ENCODE assay signal across 22 cellular contexts in genomic region chr17:16981928-16982327, GRCh38. TPM values are rescaled to one million over a fixed set of nuclear protein-coding genes. Genes with fewer than 3 reads are reported as not detected.
DNase-seq lines count a peak whose midpoint lies in the region; ATAC-seq and TF ChIP-seq lines count a peak whose summit lies in the region.
"Had no signal": no experiment of that assay in that cellular context is flagged by ENCODE, and none has a peak within 500 bp of the region (broad histone marks: within the 10 kb centered on the region; RNA-seq: fewer than 3 reads in every experiment).

No MANE protein-coding gene starts in this region.

- peaks cover 12% of the 10 kb centered on the region for H3K36me3 Mint-ChIP-seq in activated B cell treated with CpG ODN at 0.5 μM for 24 hours (ENCODE audit: low read depth)
- no peaks in the 10 kb centered on the region for H3K36me3 Mint-ChIP-seq in osteocyte (ENCODE audit: unreplicated experiment)
- H3K36me3 Mint-ChIP-seq: CD4-positive, alpha-beta memory T cell had no signal

- POLR2A ChIA-PET in activated B cell treated with CpG ODN at 0.5 μM for 24 hours (lab: Charles Lee), result interaction anchor here (1.0 to 21.2 kb wide), 5 partner anchors 8 to 446 kb away, joined by 4 to 948 read pairs (median 25); partner anchors contain the start of genes COPS3 and TNFRSF13B

- ATAC-seq in heart right ventricle, result no peak
- ATAC-seq in activated B cell treated with CpG ODN at 0.5 μM for 24 hours (ENCODE audit: low read depth), result no peak
- no peak for ATAC-seq in left colon
- no peak for ATAC-seq in GM21825 (IDR thresholded peaks at IDR 0.05; ENCODE audit: unreplicated experiment)

- H3K27me3 Mint-ChIP-seq in activated B cell treated with CpG ODN at 0.5 μM for 24 hours (no peaks in the 10 kb centered on the region), osteocyte (ENCODE audit: unreplicated experiment) (peaks cover 13% of the 10 kb centered on the region)
- H3K27me3 Mint-ChIP-seq: CD4-positive, alpha-beta memory T cell had no signal

- H3K9me3 ChIP-seq in heart right ventricle (no peaks in the 10 kb centered on the region), colonic mucosa (no peaks in the 10 kb centered on the region)
- H3K9me3 ChIP-seq: BE2C had no signal

- TF ChIP-seq CTCF in heart right ventricle (IDR thresholded peaks at IDR 0.05) (no peak), activated B cell treated with CpG ODN at 0.5 μM for 24 hours (IDR thresholded peaks at IDR 0.05) (no peak), osteocyte (IDR thresholded peaks at IDR 0.05) (no peak), colonic mucosa (IDR thresholded peaks at IDR 0.05) (no peak)

- no peaks in the 10 kb centered on the region for H3K36me3 ChIP-seq in heart right ventricle
- no peaks in the 10 kb centered on the region for H3K36me3 ChIP-seq in colonic mucosa
- H3K36me3 ChIP-seq: BE2C had no signal

- H3K4me1 Mint-ChIP-seq in activated B cell treated with CpG ODN at 0.5 μM for 24 hours (peaks cover 84% of the 10 kb centered on the region), osteocyte (ENCODE audit: unreplicated experiment) (peaks cover 3% of the 10 kb centered on the region)

- H3K4me3 ChIP-seq in heart right ventricle, result no peak overlapping the region
- no peak overlapping the region for H3K4me3 ChIP-seq in colonic mucosa
- H3K4me3 ChIP-seq: GM23248, SK-N-MC had no signal

- 85 to 92% methylated on average over 5 of the region's 5 CpGs for WGBS in heart right ventricle, 2 donors

- no peak overlapping the region for H3K27ac ChIP-seq in heart right ventricle
- no peak overlapping the region for H3K27ac ChIP-seq in colonic mucosa
- H3K27ac ChIP-seq: GM23248, SK-N-MC had no signal

- CTCF ChIA-PET in activated B cell treated with CpG ODN at 0.5 μM for 24 hours (lab: Charles Lee), result interaction anchor here (2.6 to 9.2 kb wide), 2 partner anchors 8 to 66 kb away, joined by 6 to 104 read pairs; no protein-coding TSS in a partner anchor

- H3K4me3 Mint-ChIP-seq in activated B cell treated with CpG ODN at 0.5 μM for 24 hours (no peak overlapping the region), osteocyte (ENCODE audit: unreplicated experiment) (no peak overlapping the region)
- H3K4me3 Mint-ChIP-seq: CD4-positive, alpha-beta memory T cell had no signal

- H3K27me3 ChIP-seq in heart right ventricle (peaks cover 0 to 6% (median 0%) of the 10 kb centered on the region in 7 donors), colonic mucosa (no peaks in the 10 kb centered on the region)
- H3K27me3 ChIP-seq: BE2C had no signal

- H3K9me3 Mint-ChIP-seq in activated B cell treated with CpG ODN at 0.5 μM for 24 hours (no peaks in the 10 kb centered on the region), osteocyte (ENCODE audit: unreplicated experiment) (no peaks in the 10 kb centered on the region)
- H3K9me3 Mint-ChIP-seq: CD4-positive, alpha-beta memory T cell had no signal

- DNase-seq in cardiac septum (ENCODE audit: low spot score) (peak; percentile 55), heart right ventricle (no peak), activated B cell treated with CpG ODN at 0.5 μM for 24 hours (no peak), osteocyte (ENCODE audit: extremely low spot score, unreplicated experiment) (peak; percentile 68), left colon (no peak), SW480 (ENCODE audit: low spot score) (no peak), colonic mucosa (no peak)
- DNase-seq: CD4-positive, alpha-beta memory T cell; DMS153; GM23248; KBM-7; MV-4-11; NCI-H187; NCI-H2107; NCI-H510A; NCI-H774; OCI-M1 had no signal

- H3K27ac Mint-ChIP-seq in activated B cell treated with CpG ODN at 0.5 μM for 24 hours, result peak overlapping the region; percentile 98
- no peak overlapping the region for H3K27ac Mint-ChIP-seq in osteocyte (ENCODE audit: unreplicated experiment)

- peaks cover 0 to 6% (median 0%) of the 10 kb centered on the region in 9 donors for H3K4me1 ChIP-seq in heart right ventricle
- H3K4me1 ChIP-seq in colonic mucosa, result no peaks in the 10 kb centered on the region
- H3K4me1 ChIP-seq: BE2C had no signal

- H3K9ac ChIP-seq in colonic mucosa (ENCODE audit: low read depth in 2 of 2, low read length in 2 of 2), result no peak overlapping the region
- H3K9ac ChIP-seq: GM23248 had no signal

- intact Hi-C loops in cardiac septum (cut with DNase I), result no loop called here
- intact Hi-C loops in heart right ventricle (cut with DNase I), result no loop called here
- intact Hi-C loops in activated B cell treated with CpG ODN at 0.5 μM for 24 hours (cut with micrococcal nuclease), result loop anchor here (10.0 kb wide), 3 partner anchors 547 to 773 kb away; partner anchors contain the start of gene UBB
- intact Hi-C loops in left colon (cut with DNase I, micrococcal nuclease), result no loop called here
- intact Hi-C loops in colonic mucosa (cut with DNase I), result no loop called here

RNA-seq across cellular contexts. Expression of gene TNFRSF13B, which starts 10.0 kb away (rescaled TPM):
- total RNA-seq in cardiac septum, result not detected
- total RNA-seq in heart right ventricle, result not detected
- polyA plus RNA-seq in heart right ventricle, result not detected
- total RNA-seq in activated B cell treated with CpG ODN at 0.5 μM for 24 hours, result 316 and 342 TPM in 2 replicates
- not detected in 2 replicates for total RNA-seq in osteocyte
- 1 to 10 TPM in 1 of 2 donors, under 1 TPM in 1; 0.79 to 1.4 TPM for total RNA-seq in left colon
- total RNA-seq in colonic mucosa, result 1 to 10 TPM in 1 of 2 donors, under 1 TPM in 1; 0.42 to 1.1 TPM
- total RNA-seq: A172; CD4-positive, alpha-beta memory T cell; GM23248; RPMI7951 had no signal
- polyA plus RNA-seq: GM23248 had no signal

Comparison
In these comparisons a context has a peak if more than half of its experiments do, and no peak if none do; other contexts are left out.
1. DNase-seq: peak in cardiac septum (single experiment) and osteocyte (single experiment); none in heart right ventricle (0 of 2), activated B cell treated with CpG ODN at 0.5 μM for 24 hours (single experiment), left colon (0 of 2), SW480 (single experiment) and colonic mucosa (single experiment).
2. RNA of gene TNFRSF13B, which starts 10.0 kb away (total RNA-seq): 316 to 342 TPM in activated B cell treated with CpG ODN at 0.5 μM for 24 hours; 0.79 to 1.4 TPM in left colon, 0.42 to 1.1 TPM in colonic mucosa, not detected in cardiac septum (single experiment), not detected in heart right ventricle and not detected in osteocyte; every median in the first group is over 100 times any median in the second.